In genomic region chr19:4374451-4375163, GRCh38 we compare ENCODE assay signal across 1 cellular context.
TF ChIP-seq lines count a peak whose summit lies in the region.

No MANE protein-coding gene starts in this region.

TF ChIP-seq in HepG2, 621 proteins besides CTCF, POLR2A, EP300 and RAD21 (continued from another document and continues in another):
- TF ChIP-seq ARID3A (IDR thresholded peaks at IDR 0.05; ENCODE audit: low read depth, low read length) (no peak), TCF7L2 (IDR thresholded peaks at IDR 0.05; ENCODE audit: low read depth, low read length) (no peak), CC2D1A (CRISPR knock-in tag; IDR thresholded peaks at IDR 0.05) (no peak), ZNF780A (CRISPR knock-in tag; IDR thresholded peaks at IDR 0.05) (no peak), KDM6A (CRISPR knock-in tag; IDR thresholded peaks at IDR 0.05; ENCODE audit: low read depth) (peak; percentile 64; the same call in 1 of the 2 replicates), ZNF598 (CRISPR knock-in tag; IDR thresholded peaks at IDR 0.05; ENCODE audit: borderline replicate concordance) (peak; percentile 75; the same call in 1 of the 2 replicates), ZC3H13 (CRISPR knock-in tag; IDR thresholded peaks at IDR 0.05) (no peak), FOXA3 (CRISPR knock-in tag; IDR thresholded peaks at IDR 0.05) (peak; percentile 80; the same call in 1 of the 2 replicates), ZBED4 (CRISPR knock-in tag; IDR thresholded peaks at IDR 0.05; ENCODE audit: borderline replicate concordance) (no peak), CCAR2 (optimal IDR thresholded peaks at IDR 0.05; ENCODE audit: low read depth, low read length) (no peak), TIGD3 (CRISPR knock-in tag; IDR thresholded peaks at IDR 0.05; ENCODE audit: borderline replicate concordance) (0 out of 2 replicates have a peak, but pooled peaks have one; percentile 30), ZNF691 (CRISPR knock-in tag; IDR thresholded peaks at IDR 0.05; ENCODE audit: borderline replicate concordance, low read depth) (peak; percentile 70; the same call in 1 of the 2 replicates), ZNF768 (CRISPR knock-in tag; IDR thresholded peaks at IDR 0.05) (0 out of 2 replicates have a peak, but pooled peaks have one; percentile 30), ZNF709 (CRISPR knock-in tag; IDR thresholded peaks at IDR 0.05) (peak; percentile 42; the same call in 1 of the 2 replicates), ZNF713 (CRISPR knock-in tag; IDR thresholded peaks at IDR 0.05) (no peak), ARNT2 (CRISPR knock-in tag; IDR thresholded peaks at IDR 0.05; ENCODE audit: low read depth) (no peak; the same call in 1 of the 2 replicates), ZBTB3 (CRISPR knock-in tag; IDR thresholded peaks at IDR 0.05; ENCODE audit: borderline replicate concordance, low read depth) (no peak), GFI1 (CRISPR knock-in tag; IDR thresholded peaks at IDR 0.05; ENCODE audit: borderline replicate concordance) (no peak), ZNF687 (CRISPR knock-in tag; IDR thresholded peaks at IDR 0.05) (peak; percentile 99), NFATC3 (CRISPR knock-in tag; IDR thresholded peaks at IDR 0.05) (no peak; the same call in none of the 2 replicates), ZNF792 (CRISPR knock-in tag; IDR thresholded peaks at IDR 0.05) (peak; percentile 64; the same call in 1 of the 2 replicates), KIAA2018 (CRISPR knock-in tag; IDR thresholded peaks at IDR 0.05; ENCODE audit: borderline replicate concordance) (no peak), EED (CRISPR knock-in tag; IDR thresholded peaks at IDR 0.05) (no peak), NR2F2 (IDR thresholded peaks at IDR 0.05; ENCODE audit: borderline replicate concordance, low read depth) (no peak), FOXK2 (IDR thresholded peaks at IDR 0.05) (no peak), GATA4 (IDR thresholded peaks at IDR 0.05; ENCODE audit: borderline replicate concordance, low read depth) (no peak), ETV5 (CRISPR knock-in tag; IDR thresholded peaks at IDR 0.05; ENCODE audit: borderline replicate concordance) (peak; percentile 73; the same call in 1 of the 2 replicates), ZNF460 (CRISPR knock-in tag; IDR thresholded peaks at IDR 0.05; ENCODE audit: borderline replicate concordance) (no peak), JUNB (CRISPR knock-in tag; IDR thresholded peaks at IDR 0.05; ENCODE audit: borderline replicate concordance) (no peak), ARID4A (CRISPR knock-in tag; IDR thresholded peaks at IDR 0.05; ENCODE audit: borderline replicate concordance) (peak; percentile 91), NCOA2 (CRISPR knock-in tag; IDR thresholded peaks at IDR 0.05) (peak; percentile 72), RNF2 (conservative IDR thresholded peaks at IDR 0.05; ENCODE audit: low read depth) (peak; percentile 95)
